Comparison of ENCODE assay signal across 1 cellular context in genomic region chr12:47078733-47079364, GRCh38.
TF ChIP-seq lines count a peak whose summit lies in the region.

No MANE protein-coding gene starts in this region.

TF ChIP-seq in H1, 55 proteins besides CTCF, POLR2A, EP300 and RAD21 (continued from another document):
- TF ChIP-seq ASH2L (IDR thresholded peaks at IDR 0.05; ENCODE audit: low read length) = no peak
- no peak for TF ChIP-seq ZNF274 (IDR thresholded peaks at IDR 0.05; ENCODE audit: borderline replicate concordance, extremely low read depth, low read length)
- no peak for TF ChIP-seq SP1 (IDR thresholded peaks at IDR 0.05; ENCODE audit: low read depth, low read length)
- no peak for TF ChIP-seq EZH2 (IDR thresholded peaks at IDR 0.05; ENCODE audit: low read depth, low read length, severe bottlenecking)
- TF ChIP-seq RFX5 (IDR thresholded peaks at IDR 0.05; ENCODE audit: borderline replicate concordance, low read depth, low read length) = no peak
- no peak for TF ChIP-seq TAF1 (IDR thresholded peaks at IDR 0.05; ENCODE audit: low read depth, low read length)
- TF ChIP-seq, protein P1, sequence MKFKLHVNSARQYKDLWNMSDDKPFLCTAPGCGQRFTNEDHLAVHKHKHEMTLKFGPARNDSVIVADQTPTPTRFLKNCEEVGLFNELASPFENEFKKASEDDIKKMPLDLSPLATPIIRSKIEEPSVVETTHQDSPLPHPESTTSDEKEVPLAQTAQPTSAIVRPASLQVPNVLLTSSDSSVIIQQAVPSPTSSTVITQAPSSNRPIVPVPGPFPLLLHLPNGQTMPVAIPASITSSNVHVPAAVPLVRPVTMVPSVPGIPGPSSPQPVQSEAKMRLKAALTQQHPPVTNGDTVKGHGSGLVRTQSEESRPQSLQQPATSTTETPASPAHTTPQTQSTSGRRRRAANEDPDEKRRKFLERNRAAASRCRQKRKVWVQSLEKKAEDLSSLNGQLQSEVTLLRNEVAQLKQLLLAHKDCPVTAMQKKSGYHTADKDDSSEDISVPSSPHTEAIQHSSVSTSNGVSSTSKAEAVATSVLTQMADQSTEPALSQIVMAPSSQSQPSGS (IDR thresholded peaks at IDR 0.05; ENCODE audit: low read length) = no peak
- no peak for TF ChIP-seq CTBP2 (IDR thresholded peaks at IDR 0.05; ENCODE audit: borderline replicate concordance, insufficient read depth, insufficient read length, low read length)
- no peak for TF ChIP-seq JUND (IDR thresholded peaks at IDR 0.05; ENCODE audit: low read length)
- TF ChIP-seq POU5F1 (IDR thresholded peaks at IDR 0.05; ENCODE audit: low read depth, low read length) = no peak
- TF ChIP-seq TCF12 (IDR thresholded peaks at IDR 0.05; ENCODE audit: low read depth, low read length) = no peak
- TF ChIP-seq, protein P2, sequence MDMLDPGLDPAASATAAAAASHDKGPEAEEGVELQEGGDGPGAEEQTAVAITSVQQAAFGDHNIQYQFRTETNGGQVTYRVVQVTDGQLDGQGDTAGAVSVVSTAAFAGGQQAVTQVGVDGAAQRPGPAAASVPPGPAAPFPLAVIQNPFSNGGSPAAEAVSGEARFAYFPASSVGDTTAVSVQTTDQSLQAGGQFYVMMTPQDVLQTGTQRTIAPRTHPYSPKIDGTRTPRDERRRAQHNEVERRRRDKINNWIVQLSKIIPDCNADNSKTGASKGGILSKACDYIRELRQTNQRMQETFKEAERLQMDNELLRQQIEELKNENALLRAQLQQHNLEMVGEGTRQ (IDR thresholded peaks at IDR 0.05; ENCODE audit: low read length) = no peak
- no peak for TF ChIP-seq HDAC2 (IDR thresholded peaks at IDR 0.05; ENCODE audit: borderline replicate concordance in 1 of 2, low read depth in 2 of 2, low read length in 2 of 2)
- no peak for TF ChIP-seq CEBPB (IDR thresholded peaks at IDR 0.05; ENCODE audit: low read depth, low read length)
- no peak for TF ChIP-seq KDM5A (IDR thresholded peaks at IDR 0.05; ENCODE audit: low read length)
